Comparison of ENCODE assay signal across 1 cellular context in the genomic region with DNA sequence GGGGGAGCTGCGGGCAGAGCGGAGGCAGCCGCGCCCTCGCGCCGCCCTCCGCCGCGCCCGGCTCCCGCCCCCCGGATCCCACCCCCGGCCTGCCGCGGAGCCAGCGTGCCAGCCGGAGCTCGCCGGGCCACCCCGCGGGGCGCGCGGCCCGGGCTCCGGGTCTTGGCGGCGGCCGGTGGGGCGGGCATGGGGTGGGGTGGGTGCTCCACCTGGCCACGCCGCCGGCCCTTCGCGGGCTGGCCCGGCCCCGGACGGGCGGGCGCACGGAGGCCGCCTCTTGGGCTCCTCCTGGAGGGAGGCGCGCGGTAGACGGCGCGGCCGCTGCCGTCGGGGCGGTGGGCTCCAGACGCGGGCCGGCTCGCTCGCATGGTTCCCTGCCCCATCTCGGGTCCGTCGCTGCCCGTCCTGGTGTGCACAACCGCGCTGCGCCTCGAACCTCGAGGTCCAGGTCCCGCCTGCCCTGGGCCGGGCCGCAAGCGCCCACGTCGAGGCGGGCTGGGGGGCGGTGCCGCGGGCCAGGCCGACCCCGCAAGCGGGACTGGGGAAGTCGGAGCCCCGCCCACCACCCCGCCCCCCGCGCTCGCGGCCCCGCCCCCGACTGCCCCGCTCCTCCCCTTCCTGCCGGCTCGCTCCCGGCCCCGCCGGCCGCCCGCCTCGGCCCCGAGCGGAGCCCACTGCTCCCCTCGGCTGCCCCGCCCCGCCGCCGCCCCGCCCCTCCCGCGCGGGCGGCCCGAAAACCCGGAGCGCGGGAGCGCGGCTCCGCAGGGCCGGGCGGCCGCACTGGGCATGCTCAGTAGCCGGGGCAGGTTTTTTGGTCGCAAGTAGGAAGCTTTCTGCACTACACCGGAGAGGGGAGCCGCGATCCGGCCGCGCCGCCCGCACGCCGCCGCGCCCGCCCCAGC.
TF ChIP-seq lines count a peak whose summit lies in the region.

A gene with protein sequence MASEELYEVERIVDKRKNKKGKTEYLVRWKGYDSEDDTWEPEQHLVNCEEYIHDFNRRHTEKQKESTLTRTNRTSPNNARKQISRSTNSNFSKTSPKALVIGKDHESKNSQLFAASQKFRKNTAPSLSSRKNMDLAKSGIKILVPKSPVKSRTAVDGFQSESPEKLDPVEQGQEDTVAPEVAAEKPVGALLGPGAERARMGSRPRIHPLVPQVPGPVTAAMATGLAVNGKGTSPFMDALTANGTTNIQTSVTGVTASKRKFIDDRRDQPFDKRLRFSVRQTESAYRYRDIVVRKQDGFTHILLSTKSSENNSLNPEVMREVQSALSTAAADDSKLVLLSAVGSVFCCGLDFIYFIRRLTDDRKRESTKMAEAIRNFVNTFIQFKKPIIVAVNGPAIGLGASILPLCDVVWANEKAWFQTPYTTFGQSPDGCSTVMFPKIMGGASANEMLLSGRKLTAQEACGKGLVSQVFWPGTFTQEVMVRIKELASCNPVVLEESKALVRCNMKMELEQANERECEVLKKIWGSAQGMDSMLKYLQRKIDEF (plus strand): TSS at position 814 of the 902 bp plus-strand sequence. CDS start 380 bp downstream, outside the sequence.

TF ChIP-seq in HepG2, 621 proteins besides CTCF, POLR2A, EP300 and RAD21 (continued from another document):
- TF ChIP-seq, protein P1, sequence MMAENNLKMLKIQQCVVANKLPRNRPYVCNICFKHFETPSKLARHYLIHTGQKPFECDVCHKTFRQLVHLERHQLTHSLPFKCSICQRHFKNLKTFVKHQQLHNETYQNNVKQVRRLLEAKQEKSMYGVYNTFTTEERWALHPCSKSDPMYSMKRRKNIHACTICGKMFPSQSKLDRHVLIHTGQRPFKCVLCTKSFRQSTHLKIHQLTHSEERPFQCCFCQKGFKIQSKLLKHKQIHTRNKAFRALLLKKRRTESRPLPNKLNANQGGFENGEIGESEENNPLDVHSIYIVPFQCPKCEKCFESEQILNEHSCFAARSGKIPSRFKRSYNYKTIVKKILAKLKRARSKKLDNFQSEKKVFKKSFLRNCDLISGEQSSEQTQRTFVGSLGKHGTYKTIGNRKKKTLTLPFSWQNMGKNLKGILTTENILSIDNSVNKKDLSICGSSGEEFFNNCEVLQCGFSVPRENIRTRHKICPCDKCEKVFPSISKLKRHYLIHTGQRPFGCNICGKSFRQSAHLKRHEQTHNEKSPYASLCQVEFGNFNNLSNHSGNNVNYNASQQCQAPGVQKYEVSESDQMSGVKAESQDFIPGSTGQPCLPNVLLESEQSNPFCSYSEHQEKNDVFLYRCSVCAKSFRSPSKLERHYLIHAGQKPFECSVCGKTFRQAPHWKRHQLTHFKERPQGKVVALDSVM (CRISPR knock-in tag; IDR thresholded peaks at IDR 0.05) = no peak
- TF ChIP-seq BCL6 (CRISPR knock-in tag; IDR thresholded peaks at IDR 0.05) (no peak), ZNF441 (CRISPR knock-in tag; IDR thresholded peaks at IDR 0.05; ENCODE audit: borderline replicate concordance) (0 out of 2 replicates have a peak, but pooled peaks have one; percentile 19), ZXDC (CRISPR knock-in tag; IDR thresholded peaks at IDR 0.05) (no peak), TARDBP (CRISPR knock-in tag; IDR thresholded peaks at IDR 0.05) (0 out of 2 replicates have a peak, but pooled peaks have one; percentile 5), ATF7-NPFF (CRISPR knock-in tag; IDR thresholded peaks at IDR 0.05; ENCODE audit: low read depth) (peak; percentile 84), BRD4 (CRISPR knock-in tag; IDR thresholded peaks at IDR 0.05) (no peak; the same call in 1 of the 2 replicates), RFX3 (CRISPR knock-in tag; IDR thresholded peaks at IDR 0.05) (no peak), NONO (IDR thresholded peaks at IDR 0.05) (no peak), NONO (CRISPR knock-in tag; conservative IDR thresholded peaks at IDR 0.05) (no peak), YEATS2 (CRISPR knock-in tag; IDR thresholded peaks at IDR 0.05; ENCODE audit: borderline replicate concordance) (no peak), ZNF224 (CRISPR knock-in tag; IDR thresholded peaks at IDR 0.05) (no peak), SOX5 (CRISPR knock-in tag; IDR thresholded peaks at IDR 0.05; ENCODE audit: borderline replicate concordance) (0 out of 2 replicates have a peak, but pooled peaks have one; percentile 13), HMGXB4 (CRISPR knock-in tag; IDR thresholded peaks at IDR 0.05; ENCODE audit: borderline replicate concordance in 1 of 2, low read depth in 1 of 2) (no peak), ZNF263 (CRISPR knock-in tag; IDR thresholded peaks at IDR 0.05) (peak; percentile 38; the same call in 1 of the 2 replicates), SRSF1 (optimal IDR thresholded peaks at IDR 0.05; ENCODE audit: low read depth, low read length) (no peak), PCBP2 (optimal IDR thresholded peaks at IDR 0.05; ENCODE audit: low read depth, low read length, poor library complexity, severe bottlenecking) (no peak), ZC3H13 (CRISPR knock-in tag; IDR thresholded peaks at IDR 0.05) (no peak), ZBTB34 (CRISPR knock-in tag; IDR thresholded peaks at IDR 0.05) (no peak), DR1 (CRISPR knock-in tag; IDR thresholded peaks at IDR 0.05) (no peak), SYNCRIP (IDR thresholded peaks at IDR 0.05; ENCODE audit: insufficient read depth, low read depth, low read length) (no peak), SP2 (CRISPR knock-in tag; IDR thresholded peaks at IDR 0.05) (no peak)
- TF ChIP-seq, protein P2, sequence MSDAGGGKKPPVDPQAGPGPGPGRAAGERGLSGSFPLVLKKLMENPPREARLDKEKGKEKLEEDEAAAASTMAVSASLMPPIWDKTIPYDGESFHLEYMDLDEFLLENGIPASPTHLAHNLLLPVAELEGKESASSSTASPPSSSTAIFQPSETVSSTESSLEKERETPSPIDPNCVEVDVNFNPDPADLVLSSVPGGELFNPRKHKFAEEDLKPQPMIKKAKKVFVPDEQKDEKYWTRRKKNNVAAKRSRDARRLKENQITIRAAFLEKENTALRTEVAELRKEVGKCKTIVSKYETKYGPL (CRISPR knock-in tag; IDR thresholded peaks at IDR 0.05) = no peak
- TF ChIP-seq, protein P3, sequence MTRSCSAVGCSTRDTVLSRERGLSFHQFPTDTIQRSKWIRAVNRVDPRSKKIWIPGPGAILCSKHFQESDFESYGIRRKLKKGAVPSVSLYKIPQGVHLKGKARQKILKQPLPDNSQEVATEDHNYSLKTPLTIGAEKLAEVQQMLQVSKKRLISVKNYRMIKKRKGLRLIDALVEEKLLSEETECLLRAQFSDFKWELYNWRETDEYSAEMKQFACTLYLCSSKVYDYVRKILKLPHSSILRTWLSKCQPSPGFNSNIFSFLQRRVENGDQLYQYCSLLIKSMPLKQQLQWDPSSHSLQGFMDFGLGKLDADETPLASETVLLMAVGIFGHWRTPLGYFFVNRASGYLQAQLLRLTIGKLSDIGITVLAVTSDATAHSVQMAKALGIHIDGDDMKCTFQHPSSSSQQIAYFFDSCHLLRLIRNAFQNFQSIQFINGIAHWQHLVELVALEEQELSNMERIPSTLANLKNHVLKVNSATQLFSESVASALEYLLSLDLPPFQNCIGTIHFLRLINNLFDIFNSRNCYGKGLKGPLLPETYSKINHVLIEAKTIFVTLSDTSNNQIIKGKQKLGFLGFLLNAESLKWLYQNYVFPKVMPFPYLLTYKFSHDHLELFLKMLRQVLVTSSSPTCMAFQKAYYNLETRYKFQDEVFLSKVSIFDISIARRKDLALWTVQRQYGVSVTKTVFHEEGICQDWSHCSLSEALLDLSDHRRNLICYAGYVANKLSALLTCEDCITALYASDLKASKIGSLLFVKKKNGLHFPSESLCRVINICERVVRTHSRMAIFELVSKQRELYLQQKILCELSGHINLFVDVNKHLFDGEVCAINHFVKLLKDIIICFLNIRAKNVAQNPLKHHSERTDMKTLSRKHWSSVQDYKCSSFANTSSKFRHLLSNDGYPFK (CRISPR knock-in tag; IDR thresholded peaks at IDR 0.05; ENCODE audit: borderline replicate concordance) = no peak
- TF ChIP-seq, protein P4, sequence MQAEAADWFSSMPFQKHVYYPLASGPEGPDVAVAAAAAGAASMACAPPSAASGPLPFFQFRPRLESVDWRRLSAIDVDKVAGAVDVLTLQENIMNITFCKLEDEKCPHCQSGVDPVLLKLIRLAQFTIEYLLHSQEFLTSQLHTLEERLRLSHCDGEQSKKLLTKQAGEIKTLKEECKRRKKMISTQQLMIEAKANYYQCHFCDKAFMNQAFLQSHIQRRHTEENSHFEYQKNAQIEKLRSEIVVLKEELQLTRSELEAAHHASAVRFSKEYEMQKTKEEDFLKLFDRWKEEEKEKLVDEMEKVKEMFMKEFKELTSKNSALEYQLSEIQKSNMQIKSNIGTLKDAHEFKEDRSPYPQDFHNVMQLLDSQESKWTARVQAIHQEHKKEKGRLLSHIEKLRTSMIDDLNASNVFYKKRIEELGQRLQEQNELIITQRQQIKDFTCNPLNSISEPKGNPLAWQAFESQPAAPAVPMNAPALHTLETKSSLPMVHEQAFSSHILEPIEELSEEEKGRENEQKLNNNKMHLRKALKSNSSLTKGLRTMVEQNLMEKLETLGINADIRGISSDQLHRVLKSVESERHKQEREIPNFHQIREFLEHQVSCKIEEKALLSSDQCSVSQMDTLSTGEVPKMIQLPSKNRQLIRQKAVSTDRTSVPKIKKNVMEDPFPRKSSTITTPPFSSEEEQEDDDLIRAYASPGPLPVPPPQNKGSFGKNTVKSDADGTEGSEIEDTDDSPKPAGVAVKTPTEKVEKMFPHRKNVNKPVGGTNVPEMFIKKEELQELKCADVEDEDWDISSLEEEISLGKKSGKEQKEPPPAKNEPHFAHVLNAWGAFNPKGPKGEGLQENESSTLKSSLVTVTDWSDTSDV (CRISPR knock-in tag; IDR thresholded peaks at IDR 0.05) = no peak
